Comparison of ENCODE assay signal across 1 cellular context in the genomic region with DNA sequence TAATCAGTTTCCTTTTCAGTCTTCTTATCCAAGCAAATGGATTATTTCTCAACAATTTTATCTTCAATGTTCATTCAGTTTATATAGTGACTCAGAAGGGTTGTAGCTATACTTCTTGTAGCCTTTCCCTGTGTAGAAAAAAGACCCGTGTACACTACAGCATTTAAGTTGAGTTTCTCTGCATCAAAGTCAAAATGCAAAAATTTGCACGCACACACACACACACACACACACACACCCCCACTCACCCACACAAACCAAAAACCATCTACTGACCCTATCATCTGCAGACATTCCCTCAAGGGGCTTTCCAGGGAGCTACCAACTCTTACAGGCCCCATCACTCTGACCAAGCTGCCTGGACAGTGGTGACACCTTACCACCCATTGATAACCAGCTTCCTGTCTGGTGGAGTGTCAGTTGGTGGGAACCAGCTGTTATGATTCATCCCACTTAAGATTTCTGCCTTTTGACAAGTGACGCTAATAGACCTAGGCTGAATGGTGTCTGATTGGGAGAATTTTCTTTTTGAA.
A peak's percentile ranks its signal among the peaks of the same experiment; 100 is the strongest.
TF ChIP-seq lines count a peak whose summit lies in the region.

No MANE protein-coding gene starts in this region.

TF ChIP-seq in GM12878, 131 proteins besides CTCF, POLR2A, EP300 and RAD21 (continued from another document and continues in another):
- TF ChIP-seq, protein P1, sequence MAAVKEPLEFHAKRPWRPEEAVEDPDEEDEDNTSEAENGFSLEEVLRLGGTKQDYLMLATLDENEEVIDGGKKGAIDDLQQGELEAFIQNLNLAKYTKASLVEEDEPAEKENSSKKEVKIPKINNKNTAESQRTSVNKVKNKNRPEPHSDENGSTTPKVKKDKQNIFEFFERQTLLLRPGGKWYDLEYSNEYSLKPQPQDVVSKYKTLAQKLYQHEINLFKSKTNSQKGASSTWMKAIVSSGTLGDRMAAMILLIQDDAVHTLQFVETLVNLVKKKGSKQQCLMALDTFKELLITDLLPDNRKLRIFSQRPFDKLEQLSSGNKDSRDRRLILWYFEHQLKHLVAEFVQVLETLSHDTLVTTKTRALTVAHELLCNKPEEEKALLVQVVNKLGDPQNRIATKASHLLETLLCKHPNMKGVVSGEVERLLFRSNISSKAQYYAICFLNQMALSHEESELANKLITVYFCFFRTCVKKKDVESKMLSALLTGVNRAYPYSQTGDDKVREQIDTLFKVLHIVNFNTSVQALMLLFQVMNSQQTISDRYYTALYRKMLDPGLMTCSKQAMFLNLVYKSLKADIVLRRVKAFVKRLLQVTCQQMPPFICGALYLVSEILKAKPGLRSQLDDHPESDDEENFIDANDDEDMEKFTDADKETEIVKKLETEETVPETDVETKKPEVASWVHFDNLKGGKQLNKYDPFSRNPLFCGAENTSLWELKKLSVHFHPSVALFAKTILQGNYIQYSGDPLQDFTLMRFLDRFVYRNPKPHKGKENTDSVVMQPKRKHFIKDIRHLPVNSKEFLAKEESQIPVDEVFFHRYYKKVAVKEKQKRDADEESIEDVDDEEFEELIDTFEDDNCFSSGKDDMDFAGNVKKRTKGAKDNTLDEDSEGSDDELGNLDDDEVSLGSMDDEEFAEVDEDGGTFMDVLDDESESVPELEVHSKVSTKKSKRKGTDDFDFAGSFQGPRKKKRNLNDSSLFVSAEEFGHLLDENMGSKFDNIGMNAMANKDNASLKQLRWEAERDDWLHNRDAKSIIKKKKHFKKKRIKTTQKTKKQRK (IDR thresholded peaks at IDR 0.05; ENCODE audit: low read depth, low read length) = no peak
- TF ChIP-seq, protein P2, sequence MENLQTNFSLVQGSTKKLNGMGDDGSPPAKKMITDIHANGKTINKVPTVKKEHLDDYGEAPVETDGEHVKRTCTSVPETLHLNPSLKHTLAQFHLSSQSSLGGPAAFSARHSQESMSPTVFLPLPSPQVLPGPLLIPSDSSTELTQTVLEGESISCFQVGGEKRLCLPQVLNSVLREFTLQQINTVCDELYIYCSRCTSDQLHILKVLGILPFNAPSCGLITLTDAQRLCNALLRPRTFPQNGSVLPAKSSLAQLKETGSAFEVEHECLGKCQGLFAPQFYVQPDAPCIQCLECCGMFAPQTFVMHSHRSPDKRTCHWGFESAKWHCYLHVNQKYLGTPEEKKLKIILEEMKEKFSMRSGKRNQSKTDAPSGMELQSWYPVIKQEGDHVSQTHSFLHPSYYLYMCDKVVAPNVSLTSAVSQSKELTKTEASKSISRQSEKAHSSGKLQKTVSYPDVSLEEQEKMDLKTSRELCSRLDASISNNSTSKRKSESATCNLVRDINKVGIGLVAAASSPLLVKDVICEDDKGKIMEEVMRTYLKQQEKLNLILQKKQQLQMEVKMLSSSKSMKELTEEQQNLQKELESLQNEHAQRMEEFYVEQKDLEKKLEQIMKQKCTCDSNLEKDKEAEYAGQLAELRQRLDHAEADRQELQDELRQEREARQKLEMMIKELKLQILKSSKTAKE (IDR thresholded peaks at IDR 0.05; ENCODE audit: low read depth, poor library complexity, severe bottlenecking) = peak; percentile 92
- TF ChIP-seq RBBP5 (conservative IDR thresholded peaks at IDR 0.05) (no peak), CEBPB (IDR thresholded peaks at IDR 0.05; ENCODE audit: borderline replicate concordance in 1 of 2, low read depth in 2 of 2, low read length in 2 of 2) (no peak), ZNF217 (IDR thresholded peaks at IDR 0.05) (no peak), FOXK2 (IDR thresholded peaks at IDR 0.05) (no peak), CHD2 (IDR thresholded peaks at IDR 0.05; ENCODE audit: borderline replicate concordance, low read depth, low read length) (no peak), SREBF1 (IDR thresholded peaks at IDR 0.05; ENCODE audit: low read length) (no peak), DPF2 (IDR thresholded peaks at IDR 0.05) (peak; percentile 90), EZH2 (IDR thresholded peaks at IDR 0.05; ENCODE audit: borderline replicate concordance, control insufficient read depth, low read depth, low read length) (no peak), IKZF1 (conservative IDR thresholded peaks at IDR 0.05) (peak; percentile 87), SMAD1 (IDR thresholded peaks at IDR 0.05; ENCODE audit: low read depth, partially characterized antibody) (no peak), EGR1 (IDR thresholded peaks at IDR 0.05; ENCODE audit: borderline replicate concordance in 1 of 2, low read depth in 2 of 2, low read length in 2 of 2) (peak in 1 of 2 experiments; percentile 84; a peak in 2 of 3 replicates), BRCA1 (IDR thresholded peaks at IDR 0.05; ENCODE audit: low read depth, low read length) (no peak), MTA3 (IDR thresholded peaks at IDR 0.05; ENCODE audit: borderline replicate concordance, low read length) (peak; percentile 40; the same call in 1 of the 2 replicates), YY1 (IDR thresholded peaks at IDR 0.05; ENCODE audit: low read depth, low read length) (no peak), SRF (IDR thresholded peaks at IDR 0.05; ENCODE audit: low read depth in 2 of 2, low read length in 2 of 2) (no peak), NFYA (IDR thresholded peaks at IDR 0.05; ENCODE audit: borderline replicate concordance, low read depth, low read length) (no peak), ESRRA (IDR thresholded peaks at IDR 0.05; ENCODE audit: low read length) (no peak), MXI1 (IDR thresholded peaks at IDR 0.05; ENCODE audit: low read depth, low read length) (no peak), MEF2A (IDR thresholded peaks at IDR 0.05; ENCODE audit: insufficient read depth, low read depth, low read length) (peak; percentile 49; the same call in 1 of the 2 replicates), PAX5 (IDR thresholded peaks at IDR 0.05; ENCODE audit: borderline replicate concordance, low read depth, low read length) (peak; percentile 73), ASH2L (IDR thresholded peaks at IDR 0.05; ENCODE audit: borderline replicate concordance, low read depth) (no peak), POLR2AphosphoS5 (IDR thresholded peaks at IDR 0.05; ENCODE audit: low read length) (no peak), ZZZ3 (IDR thresholded peaks at IDR 0.05; ENCODE audit: control insufficient read depth, insufficient read length, low read depth) (no peak), ZBED1 (IDR thresholded peaks at IDR 0.05; ENCODE audit: borderline replicate concordance) (0 out of 2 replicates have a peak, but pooled peaks have one; percentile 43), CREB1 (IDR thresholded peaks at IDR 0.05; ENCODE audit: low read depth) (peak; percentile 81), BACH1 (IDR thresholded peaks at IDR 0.05; ENCODE audit: borderline replicate concordance) (no peak), SMC3 (IDR thresholded peaks at IDR 0.05; ENCODE audit: borderline replicate concordance, low read length) (no peak), NR2C2 (IDR thresholded peaks at IDR 0.05; ENCODE audit: borderline replicate concordance, control insufficient read depth, insufficient read length, low read depth) (no peak), YBX1 (IDR thresholded peaks at IDR 0.05) (no peak)
- TF ChIP-seq, protein P3, sequence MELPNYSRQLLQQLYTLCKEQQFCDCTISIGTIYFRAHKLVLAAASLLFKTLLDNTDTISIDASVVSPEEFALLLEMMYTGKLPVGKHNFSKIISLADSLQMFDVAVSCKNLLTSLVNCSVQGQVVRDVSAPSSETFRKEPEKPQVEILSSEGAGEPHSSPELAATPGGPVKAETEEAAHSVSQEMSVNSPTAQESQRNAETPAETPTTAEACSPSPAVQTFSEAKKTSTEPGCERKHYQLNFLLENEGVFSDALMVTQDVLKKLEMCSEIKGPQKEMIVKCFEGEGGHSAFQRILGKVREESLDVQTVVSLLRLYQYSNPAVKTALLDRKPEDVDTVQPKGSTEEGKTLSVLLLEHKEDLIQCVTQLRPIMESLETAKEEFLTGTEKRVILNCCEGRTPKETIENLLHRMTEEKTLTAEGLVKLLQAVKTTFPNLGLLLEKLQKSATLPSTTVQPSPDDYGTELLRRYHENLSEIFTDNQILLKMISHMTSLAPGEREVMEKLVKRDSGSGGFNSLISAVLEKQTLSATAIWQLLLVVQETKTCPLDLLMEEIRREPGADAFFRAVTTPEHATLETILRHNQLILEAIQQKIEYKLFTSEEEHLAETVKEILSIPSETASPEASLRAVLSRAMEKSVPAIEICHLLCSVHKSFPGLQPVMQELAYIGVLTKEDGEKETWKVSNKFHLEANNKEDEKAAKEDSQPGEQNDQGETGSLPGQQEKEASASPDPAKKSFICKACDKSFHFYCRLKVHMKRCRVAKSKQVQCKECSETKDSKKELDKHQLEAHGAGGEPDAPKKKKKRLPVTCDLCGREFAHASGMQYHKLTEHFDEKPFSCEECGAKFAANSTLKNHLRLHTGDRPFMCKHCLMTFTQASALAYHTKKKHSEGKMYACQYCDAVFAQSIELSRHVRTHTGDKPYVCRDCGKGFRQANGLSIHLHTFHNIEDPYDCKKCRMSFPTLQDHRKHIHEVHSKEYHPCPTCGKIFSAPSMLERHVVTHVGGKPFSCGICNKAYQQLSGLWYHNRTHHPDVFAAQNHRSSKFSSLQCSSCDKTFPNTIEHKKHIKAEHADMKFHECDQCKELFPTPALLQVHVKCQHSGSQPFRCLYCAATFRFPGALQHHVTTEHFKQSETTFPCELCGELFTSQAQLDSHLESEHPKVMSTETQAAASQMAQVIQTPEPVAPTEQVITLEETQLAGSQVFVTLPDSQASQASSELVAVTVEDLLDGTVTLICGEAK (IDR thresholded peaks at IDR 0.05; ENCODE audit: borderline replicate concordance) = no peak
- TF ChIP-seq, protein P4, sequence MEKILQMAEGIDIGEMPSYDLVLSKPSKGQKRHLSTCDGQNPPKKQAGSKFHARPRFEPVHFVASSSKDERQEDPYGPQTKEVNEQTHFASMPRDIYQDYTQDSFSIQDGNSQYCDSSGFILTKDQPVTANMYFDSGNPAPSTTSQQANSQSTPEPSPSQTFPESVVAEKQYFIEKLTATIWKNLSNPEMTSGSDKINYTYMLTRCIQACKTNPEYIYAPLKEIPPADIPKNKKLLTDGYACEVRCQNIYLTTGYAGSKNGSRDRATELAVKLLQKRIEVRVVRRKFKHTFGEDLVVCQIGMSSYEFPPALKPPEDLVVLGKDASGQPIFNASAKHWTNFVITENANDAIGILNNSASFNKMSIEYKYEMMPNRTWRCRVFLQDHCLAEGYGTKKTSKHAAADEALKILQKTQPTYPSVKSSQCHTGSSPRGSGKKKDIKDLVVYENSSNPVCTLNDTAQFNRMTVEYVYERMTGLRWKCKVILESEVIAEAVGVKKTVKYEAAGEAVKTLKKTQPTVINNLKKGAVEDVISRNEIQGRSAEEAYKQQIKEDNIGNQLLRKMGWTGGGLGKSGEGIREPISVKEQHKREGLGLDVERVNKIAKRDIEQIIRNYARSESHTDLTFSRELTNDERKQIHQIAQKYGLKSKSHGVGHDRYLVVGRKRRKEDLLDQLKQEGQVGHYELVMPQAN (conservative IDR thresholded peaks at IDR 0.05) = no peak
- TF ChIP-seq, protein P5, sequence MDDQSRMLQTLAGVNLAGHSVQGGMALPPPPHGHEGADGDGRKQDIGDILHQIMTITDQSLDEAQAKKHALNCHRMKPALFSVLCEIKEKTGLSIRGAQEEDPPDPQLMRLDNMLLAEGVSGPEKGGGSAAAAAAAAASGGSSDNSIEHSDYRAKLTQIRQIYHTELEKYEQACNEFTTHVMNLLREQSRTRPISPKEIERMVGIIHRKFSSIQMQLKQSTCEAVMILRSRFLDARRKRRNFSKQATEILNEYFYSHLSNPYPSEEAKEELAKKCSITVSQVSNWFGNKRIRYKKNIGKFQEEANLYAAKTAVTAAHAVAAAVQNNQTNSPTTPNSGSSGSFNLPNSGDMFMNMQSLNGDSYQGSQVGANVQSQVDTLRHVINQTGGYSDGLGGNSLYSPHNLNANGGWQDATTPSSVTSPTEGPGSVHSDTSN (IDR thresholded peaks at IDR 0.05; ENCODE audit: insufficient replicate concordance, low read depth, low read length) = peak; percentile 91
- TF ChIP-seq, protein P6, sequence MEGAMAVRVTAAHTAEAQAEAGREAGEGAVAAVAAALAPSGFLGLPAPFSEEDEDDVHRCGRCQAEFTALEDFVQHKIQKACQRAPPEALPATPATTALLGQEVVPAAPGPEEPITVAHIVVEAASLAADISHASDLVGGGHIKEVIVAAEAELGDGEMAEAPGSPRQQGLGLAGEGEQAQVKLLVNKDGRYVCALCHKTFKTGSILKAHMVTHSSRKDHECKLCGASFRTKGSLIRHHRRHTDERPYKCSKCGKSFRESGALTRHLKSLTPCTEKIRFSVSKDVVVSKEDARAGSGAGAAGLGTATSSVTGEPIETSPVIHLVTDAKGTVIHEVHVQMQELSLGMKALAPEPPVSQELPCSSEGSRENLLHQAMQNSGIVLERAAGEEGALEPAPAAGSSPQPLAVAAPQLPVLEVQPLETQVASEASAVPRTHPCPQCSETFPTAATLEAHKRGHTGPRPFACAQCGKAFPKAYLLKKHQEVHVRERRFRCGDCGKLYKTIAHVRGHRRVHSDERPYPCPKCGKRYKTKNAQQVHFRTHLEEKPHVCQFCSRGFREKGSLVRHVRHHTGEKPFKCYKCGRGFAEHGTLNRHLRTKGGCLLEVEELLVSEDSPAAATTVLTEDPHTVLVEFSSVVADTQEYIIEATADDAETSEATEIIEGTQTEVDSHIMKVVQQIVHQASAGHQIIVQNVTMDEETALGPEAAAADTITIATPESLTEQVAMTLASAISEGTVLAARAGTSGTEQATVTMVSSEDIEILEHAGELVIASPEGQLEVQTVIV (IDR thresholded peaks at IDR 0.05; ENCODE audit: borderline replicate concordance, partially characterized antibody) = no peak
- TF ChIP-seq, protein P7, sequence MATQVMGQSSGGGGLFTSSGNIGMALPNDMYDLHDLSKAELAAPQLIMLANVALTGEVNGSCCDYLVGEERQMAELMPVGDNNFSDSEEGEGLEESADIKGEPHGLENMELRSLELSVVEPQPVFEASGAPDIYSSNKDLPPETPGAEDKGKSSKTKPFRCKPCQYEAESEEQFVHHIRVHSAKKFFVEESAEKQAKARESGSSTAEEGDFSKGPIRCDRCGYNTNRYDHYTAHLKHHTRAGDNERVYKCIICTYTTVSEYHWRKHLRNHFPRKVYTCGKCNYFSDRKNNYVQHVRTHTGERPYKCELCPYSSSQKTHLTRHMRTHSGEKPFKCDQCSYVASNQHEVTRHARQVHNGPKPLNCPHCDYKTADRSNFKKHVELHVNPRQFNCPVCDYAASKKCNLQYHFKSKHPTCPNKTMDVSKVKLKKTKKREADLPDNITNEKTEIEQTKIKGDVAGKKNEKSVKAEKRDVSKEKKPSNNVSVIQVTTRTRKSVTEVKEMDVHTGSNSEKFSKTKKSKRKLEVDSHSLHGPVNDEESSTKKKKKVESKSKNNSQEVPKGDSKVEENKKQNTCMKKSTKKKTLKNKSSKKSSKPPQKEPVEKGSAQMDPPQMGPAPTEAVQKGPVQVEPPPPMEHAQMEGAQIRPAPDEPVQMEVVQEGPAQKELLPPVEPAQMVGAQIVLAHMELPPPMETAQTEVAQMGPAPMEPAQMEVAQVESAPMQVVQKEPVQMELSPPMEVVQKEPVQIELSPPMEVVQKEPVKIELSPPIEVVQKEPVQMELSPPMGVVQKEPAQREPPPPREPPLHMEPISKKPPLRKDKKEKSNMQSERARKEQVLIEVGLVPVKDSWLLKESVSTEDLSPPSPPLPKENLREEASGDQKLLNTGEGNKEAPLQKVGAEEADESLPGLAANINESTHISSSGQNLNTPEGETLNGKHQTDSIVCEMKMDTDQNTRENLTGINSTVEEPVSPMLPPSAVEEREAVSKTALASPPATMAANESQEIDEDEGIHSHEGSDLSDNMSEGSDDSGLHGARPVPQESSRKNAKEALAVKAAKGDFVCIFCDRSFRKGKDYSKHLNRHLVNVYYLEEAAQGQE (IDR thresholded peaks at IDR 0.05; ENCODE audit: low read depth, low read length) = no peak
- TF ChIP-seq, protein P8, sequence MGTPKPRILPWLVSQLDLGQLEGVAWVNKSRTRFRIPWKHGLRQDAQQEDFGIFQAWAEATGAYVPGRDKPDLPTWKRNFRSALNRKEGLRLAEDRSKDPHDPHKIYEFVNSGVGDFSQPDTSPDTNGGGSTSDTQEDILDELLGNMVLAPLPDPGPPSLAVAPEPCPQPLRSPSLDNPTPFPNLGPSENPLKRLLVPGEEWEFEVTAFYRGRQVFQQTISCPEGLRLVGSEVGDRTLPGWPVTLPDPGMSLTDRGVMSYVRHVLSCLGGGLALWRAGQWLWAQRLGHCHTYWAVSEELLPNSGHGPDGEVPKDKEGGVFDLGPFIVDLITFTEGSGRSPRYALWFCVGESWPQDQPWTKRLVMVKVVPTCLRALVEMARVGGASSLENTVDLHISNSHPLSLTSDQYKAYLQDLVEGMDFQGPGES (IDR thresholded peaks at IDR 0.05) = no peak
